In genomic region chr14:31026076-31026394, GRCh38 we compare ENCODE assay signal across 8 cellular contexts. TPM values are rescaled to one million over a fixed set of nuclear protein-coding genes. Genes with fewer than 3 reads are reported as not detected.
A peak's percentile ranks its signal among the peaks of the same experiment; 100 is the strongest.
DNase-seq lines count a peak whose midpoint lies in the region; ATAC-seq and TF ChIP-seq lines count a peak whose summit lies in the region.

A gene with protein sequence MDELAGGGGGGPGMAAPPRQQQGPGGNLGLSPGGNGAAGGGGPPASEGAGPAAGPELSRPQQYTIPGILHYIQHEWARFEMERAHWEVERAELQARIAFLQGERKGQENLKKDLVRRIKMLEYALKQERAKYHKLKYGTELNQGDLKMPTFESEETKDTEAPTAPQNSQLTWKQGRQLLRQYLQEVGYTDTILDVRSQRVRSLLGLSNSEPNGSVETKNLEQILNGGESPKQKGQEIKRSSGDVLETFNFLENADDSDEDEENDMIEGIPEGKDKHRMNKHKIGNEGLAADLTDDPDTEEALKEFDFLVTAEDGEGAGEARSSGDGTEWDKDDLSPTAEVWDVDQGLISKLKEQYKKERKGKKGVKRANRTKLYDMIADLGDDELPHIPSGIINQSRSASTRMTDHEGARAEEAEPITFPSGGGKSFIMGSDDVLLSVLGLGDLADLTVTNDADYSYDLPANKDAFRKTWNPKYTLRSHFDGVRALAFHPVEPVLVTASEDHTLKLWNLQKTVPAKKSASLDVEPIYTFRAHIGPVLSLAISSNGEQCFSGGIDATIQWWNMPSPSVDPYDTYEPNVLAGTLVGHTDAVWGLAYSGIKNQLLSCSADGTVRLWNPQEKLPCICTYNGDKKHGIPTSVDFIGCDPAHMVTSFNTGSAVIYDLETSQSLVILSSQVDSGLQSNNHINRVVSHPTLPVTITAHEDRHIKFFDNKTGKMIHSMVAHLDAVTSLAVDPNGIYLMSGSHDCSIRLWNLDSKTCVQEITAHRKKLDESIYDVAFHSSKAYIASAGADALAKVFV (minus strand): TSS chr14:31026379. CDS start chr14:31026185, 194 bp downstream.

- H3K9me3 ChIP-seq in Panc1 (ENCODE audit: control insufficient read depth, insufficient read depth, low read depth, low read length) (no peaks in the 10 kb centered on the region), esophagus (ENCODE audit: control insufficient read depth in 2 of 2, insufficient read depth in 1 of 2, low read depth in 1 of 2, low read length in 1 of 2) (no peaks in the 10 kb centered on the region)

- in situ Hi-C loops in Panc1 (cut with HindIII; ENCODE audit: low pct_unique_long_range_greater_than_20kb, low sequenced_read_pairs), result no loop called here

- no peak for DNase-seq in Panc1 (ENCODE audit: low read depth, low spot score)
- no peak for DNase-seq in neural crest cell (ENCODE audit: low read depth, low spot score)
- no peak for DNase-seq in NCI-H1417 treated with DMSO at 0.1 percent for 48 hours (lab: John Stamatoyannopoulos, UW)
- DNase-seq in GM19240 (ENCODE audit: insufficient read length, low spot score), result no peak
- no peak for DNase-seq in NCI-H510A treated with DMSO at 0.1 percent for 48 hours (lab: John Stamatoyannopoulos, UW)

- CTCF ChIA-PET in Panc1 (lab: Charles Lee), result no interaction called here

- H3K4me1 ChIP-seq in Panc1 (ENCODE audit: control insufficient read depth, insufficient read depth, low read length) (peaks cover 7% of the 10 kb centered on the region; the same call in 1 of the 2 replicates), esophagus (ENCODE audit: control insufficient read depth in 2 of 2, insufficient read depth in 2 of 2, low read length in 1 of 2) (no peaks in the 10 kb centered on the region)

- TF ChIP-seq CTCF in Panc1 (IDR thresholded peaks at IDR 0.05) (no peak), neural crest cell (conservative IDR thresholded peaks at IDR 0.05) (no peak)

- H3K27me3 Mint-ChIP-seq in neural crest cell (ENCODE audit: low read depth), result no peaks in the 10 kb centered on the region

- no peaks in the 10 kb centered on the region for H3K9me3 Mint-ChIP-seq in neural crest cell

- H3K4me3 ChIP-seq in Panc1 (ENCODE audit: low read depth in 2 of 2, low read length in 2 of 2) (peak within 1 kb of the TSS; percentile 89), esophagus (ENCODE audit: low read depth in 1 of 2, low read length in 2 of 2) (peak within 1 kb of the TSS; percentile 96 to 97)

- BruUV-seq in Panc1 (replicated peaks; lab: Mats Ljungman, UMichigan), result no TSS peak

- POLR2A ChIA-PET in Panc1 (lab: Charles Lee), result interaction anchor here (0.6 to 0.7 kb wide), 2 partner anchors 13 to 47 kb away, joined by 6 to 8 read pairs; no protein-coding TSS in a partner anchor

- H3K4me3 Mint-ChIP-seq in neural crest cell, result peak within 1 kb of the TSS; percentile 94

- 0 to 1% methylated on average over 29 of the region's 29 CpGs for WGBS in esophagus, 2 donors

- H3K4me1 Mint-ChIP-seq in neural crest cell, result peaks cover 32% of the 10 kb centered on the region

- H3K27me3 ChIP-seq in Panc1 (ENCODE audit: control insufficient read depth, insufficient read depth, low read length) (no peaks in the 10 kb centered on the region), esophagus (ENCODE audit: control insufficient read depth in 1 of 2, insufficient read depth in 2 of 2, low read length in 2 of 2) (no peaks in the 10 kb centered on the region)

- peak within 1 kb of the TSS; percentile 94 for H3K27ac Mint-ChIP-seq in neural crest cell (ENCODE audit: unreplicated experiment)

- ATAC-seq in GM19035 (IDR thresholded peaks at IDR 0.05; ENCODE audit: unreplicated experiment) (peak; percentile 39), Panc1 (no peak), GM18519 (IDR thresholded peaks at IDR 0.05; ENCODE audit: low FRiP score, unreplicated experiment) (no peak)

- H3K36me3 ChIP-seq in Panc1 (ENCODE audit: control insufficient read depth, insufficient read depth, low read length) (peaks cover 6% of the 10 kb centered on the region), esophagus (ENCODE audit: control insufficient read depth in 2 of 2, insufficient read depth in 2 of 2, low read length in 1 of 2) (no peaks in the 10 kb centered on the region)

- intact Hi-C loops in Panc1 (cut with micrococcal nuclease; ENCODE audit: unreplicated experiment), result no loop called here

- peak within 1 kb of the TSS; percentile 94 for H3K27ac ChIP-seq in Panc1 (ENCODE audit: low read length)
- peak within 1 kb of the TSS; percentile 90 to 98 for H3K27ac ChIP-seq in esophagus (ENCODE audit: low read depth in 2 of 2, low read length in 1 of 2)

- H3K36me3 Mint-ChIP-seq in neural crest cell (ENCODE audit: low read depth), result peaks cover 4% of the 10 kb centered on the region

RNA-seq across cellular contexts. Expression of the gene that starts here (rescaled TPM):
- total RNA-seq in Panc1 (2021; ENCODE audit: unreplicated experiment) (29.2 TPM), neural crest cell (37.8 and 38.3 TPM in 2 replicates)
- polyA plus RNA-seq in Panc1 (2012; ENCODE audit: insufficient read length), result 13.3 TPM
- polyA plus RNA-seq in esophagus, result 1 to 10 TPM; 7.4 to 9.5 TPM
